Comparison of ENCODE assay signal across 11 cellular contexts in genomic region chr3:30805695-30806094, GRCh38.
"Had no signal": no experiment of that assay in that cellular context is flagged by ENCODE, and none has a peak within 500 bp of the region (broad histone marks: within the 10 kb centered on the region; RNA-seq: fewer than 3 reads in every experiment).

No MANE protein-coding gene starts in this region.

- ATAC-seq: GM23338, HCT116 had no signal

- DNase-seq: GM23248, GOT3, H7, H9, HCEC 1CT, HFFc6 had no signal

- H3K4me2 ChIP-seq: GM23338 had no signal

- H3K9ac ChIP-seq: GM23248 had no signal

- H3K9me3 ChIP-seq: HAP-1 had no signal

- H3K36me3 ChIP-seq: HAP-1 had no signal

- H3K4me3 ChIP-seq: GM23248, GM23338, HAP-1 had no signal

- H3K27ac ChIP-seq: GM23248 had no signal

- FAIRE-seq: H1, H54 had no signal

- H2AFZ ChIP-seq: GM23248, GM23338 had no signal
